Comparison of ENCODE assay signal across 1 cellular context in the genomic region with DNA sequence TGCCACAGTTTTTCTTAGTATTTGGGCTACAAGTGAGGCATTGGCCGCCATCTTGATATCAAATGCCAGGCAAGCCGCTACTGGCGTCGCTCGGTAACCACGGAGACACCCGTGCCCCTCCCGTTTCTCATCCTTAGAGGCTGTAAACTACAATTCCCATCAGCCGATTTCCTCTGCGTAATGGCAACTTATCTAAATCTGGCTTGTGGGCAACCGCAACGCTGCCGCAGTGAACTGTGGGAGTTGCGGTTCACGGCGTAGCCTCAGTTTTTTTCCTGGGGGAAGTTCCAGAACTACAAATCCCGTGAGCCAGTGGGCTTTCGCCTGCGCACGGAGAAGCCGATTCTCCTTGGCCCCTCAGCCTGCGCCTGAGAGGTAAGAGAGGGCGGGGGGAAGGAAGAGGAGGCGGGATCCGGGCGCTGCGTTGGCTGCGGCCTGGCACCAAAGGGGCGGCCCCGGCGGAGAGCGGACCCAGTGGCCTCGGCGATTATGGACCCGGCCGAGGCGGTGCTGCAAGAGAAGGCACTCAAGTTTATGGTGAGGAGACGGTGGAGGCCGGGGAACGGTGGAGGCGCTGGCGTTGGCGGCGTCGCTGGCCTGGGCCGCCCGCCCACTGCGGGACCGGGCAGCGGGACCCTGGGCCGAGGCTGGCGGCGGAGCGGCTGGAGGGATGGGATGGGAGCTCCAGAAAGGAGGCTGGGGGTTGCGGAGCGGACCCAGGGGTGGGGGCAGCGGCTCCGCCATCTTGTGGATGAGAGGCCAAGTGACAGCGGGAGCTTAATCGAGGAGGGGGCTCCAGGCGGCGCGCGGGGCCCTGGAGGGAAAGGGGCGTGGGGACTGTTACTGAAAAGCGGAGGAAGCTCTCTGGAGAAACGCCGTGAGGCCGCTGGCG.
TF ChIP-seq lines count a peak whose summit lies in the region.

A gene (plus strand): TSS at position 474 of the 892 bp plus-strand sequence. CDS start 16 bp downstream, at position 490.

TF ChIP-seq in HEK293, 187 proteins besides CTCF, POLR2A, EP300 and RAD21 (continued from another document and continues in another):
- TF ChIP-seq, protein P1, sequence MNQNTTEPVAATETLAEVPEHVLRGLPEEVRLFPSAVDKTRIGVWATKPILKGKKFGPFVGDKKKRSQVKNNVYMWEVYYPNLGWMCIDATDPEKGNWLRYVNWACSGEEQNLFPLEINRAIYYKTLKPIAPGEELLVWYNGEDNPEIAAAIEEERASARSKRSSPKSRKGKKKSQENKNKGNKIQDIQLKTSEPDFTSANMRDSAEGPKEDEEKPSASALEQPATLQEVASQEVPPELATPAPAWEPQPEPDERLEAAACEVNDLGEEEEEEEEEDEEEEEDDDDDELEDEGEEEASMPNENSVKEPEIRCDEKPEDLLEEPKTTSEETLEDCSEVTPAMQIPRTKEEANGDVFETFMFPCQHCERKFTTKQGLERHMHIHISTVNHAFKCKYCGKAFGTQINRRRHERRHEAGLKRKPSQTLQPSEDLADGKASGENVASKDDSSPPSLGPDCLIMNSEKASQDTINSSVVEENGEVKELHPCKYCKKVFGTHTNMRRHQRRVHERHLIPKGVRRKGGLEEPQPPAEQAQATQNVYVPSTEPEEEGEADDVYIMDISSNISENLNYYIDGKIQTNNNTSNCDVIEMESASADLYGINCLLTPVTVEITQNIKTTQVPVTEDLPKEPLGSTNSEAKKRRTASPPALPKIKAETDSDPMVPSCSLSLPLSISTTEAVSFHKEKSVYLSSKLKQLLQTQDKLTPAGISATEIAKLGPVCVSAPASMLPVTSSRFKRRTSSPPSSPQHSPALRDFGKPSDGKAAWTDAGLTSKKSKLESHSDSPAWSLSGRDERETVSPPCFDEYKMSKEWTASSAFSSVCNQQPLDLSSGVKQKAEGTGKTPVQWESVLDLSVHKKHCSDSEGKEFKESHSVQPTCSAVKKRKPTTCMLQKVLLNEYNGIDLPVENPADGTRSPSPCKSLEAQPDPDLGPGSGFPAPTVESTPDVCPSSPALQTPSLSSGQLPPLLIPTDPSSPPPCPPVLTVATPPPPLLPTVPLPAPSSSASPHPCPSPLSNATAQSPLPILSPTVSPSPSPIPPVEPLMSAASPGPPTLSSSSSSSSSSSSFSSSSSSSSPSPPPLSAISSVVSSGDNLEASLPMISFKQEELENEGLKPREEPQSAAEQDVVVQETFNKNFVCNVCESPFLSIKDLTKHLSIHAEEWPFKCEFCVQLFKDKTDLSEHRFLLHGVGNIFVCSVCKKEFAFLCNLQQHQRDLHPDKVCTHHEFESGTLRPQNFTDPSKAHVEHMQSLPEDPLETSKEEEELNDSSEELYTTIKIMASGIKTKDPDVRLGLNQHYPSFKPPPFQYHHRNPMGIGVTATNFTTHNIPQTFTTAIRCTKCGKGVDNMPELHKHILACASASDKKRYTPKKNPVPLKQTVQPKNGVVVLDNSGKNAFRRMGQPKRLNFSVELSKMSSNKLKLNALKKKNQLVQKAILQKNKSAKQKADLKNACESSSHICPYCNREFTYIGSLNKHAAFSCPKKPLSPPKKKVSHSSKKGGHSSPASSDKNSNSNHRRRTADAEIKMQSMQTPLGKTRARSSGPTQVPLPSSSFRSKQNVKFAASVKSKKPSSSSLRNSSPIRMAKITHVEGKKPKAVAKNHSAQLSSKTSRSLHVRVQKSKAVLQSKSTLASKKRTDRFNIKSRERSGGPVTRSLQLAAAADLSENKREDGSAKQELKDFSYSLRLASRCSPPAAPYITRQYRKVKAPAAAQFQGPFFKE (tag by site-specific recombination; IDR thresholded peaks at IDR 0.05; ENCODE audit: borderline replicate concordance), result no peak
- TF ChIP-seq MZF1 (tag by site-specific recombination; IDR thresholded peaks at IDR 0.05; ENCODE audit: borderline replicate concordance), result no peak
- TF ChIP-seq ZNF202 (tag by site-specific recombination; IDR thresholded peaks at IDR 0.05; ENCODE audit: borderline replicate concordance), result no peak
- TF ChIP-seq FEZF1 (tag by site-specific recombination; IDR thresholded peaks at IDR 0.05), result no peak
- TF ChIP-seq ZNF214 (tag by site-specific recombination; IDR thresholded peaks at IDR 0.05; ENCODE audit: borderline replicate concordance), result no peak
- TF ChIP-seq ZNF654 (tag by site-specific recombination; IDR thresholded peaks at IDR 0.05; ENCODE audit: low read depth), result no peak
- TF ChIP-seq ZNF510 (tag by site-specific recombination; IDR thresholded peaks at IDR 0.05; ENCODE audit: insufficient replicate concordance), result no peak
- TF ChIP-seq, protein P2, sequence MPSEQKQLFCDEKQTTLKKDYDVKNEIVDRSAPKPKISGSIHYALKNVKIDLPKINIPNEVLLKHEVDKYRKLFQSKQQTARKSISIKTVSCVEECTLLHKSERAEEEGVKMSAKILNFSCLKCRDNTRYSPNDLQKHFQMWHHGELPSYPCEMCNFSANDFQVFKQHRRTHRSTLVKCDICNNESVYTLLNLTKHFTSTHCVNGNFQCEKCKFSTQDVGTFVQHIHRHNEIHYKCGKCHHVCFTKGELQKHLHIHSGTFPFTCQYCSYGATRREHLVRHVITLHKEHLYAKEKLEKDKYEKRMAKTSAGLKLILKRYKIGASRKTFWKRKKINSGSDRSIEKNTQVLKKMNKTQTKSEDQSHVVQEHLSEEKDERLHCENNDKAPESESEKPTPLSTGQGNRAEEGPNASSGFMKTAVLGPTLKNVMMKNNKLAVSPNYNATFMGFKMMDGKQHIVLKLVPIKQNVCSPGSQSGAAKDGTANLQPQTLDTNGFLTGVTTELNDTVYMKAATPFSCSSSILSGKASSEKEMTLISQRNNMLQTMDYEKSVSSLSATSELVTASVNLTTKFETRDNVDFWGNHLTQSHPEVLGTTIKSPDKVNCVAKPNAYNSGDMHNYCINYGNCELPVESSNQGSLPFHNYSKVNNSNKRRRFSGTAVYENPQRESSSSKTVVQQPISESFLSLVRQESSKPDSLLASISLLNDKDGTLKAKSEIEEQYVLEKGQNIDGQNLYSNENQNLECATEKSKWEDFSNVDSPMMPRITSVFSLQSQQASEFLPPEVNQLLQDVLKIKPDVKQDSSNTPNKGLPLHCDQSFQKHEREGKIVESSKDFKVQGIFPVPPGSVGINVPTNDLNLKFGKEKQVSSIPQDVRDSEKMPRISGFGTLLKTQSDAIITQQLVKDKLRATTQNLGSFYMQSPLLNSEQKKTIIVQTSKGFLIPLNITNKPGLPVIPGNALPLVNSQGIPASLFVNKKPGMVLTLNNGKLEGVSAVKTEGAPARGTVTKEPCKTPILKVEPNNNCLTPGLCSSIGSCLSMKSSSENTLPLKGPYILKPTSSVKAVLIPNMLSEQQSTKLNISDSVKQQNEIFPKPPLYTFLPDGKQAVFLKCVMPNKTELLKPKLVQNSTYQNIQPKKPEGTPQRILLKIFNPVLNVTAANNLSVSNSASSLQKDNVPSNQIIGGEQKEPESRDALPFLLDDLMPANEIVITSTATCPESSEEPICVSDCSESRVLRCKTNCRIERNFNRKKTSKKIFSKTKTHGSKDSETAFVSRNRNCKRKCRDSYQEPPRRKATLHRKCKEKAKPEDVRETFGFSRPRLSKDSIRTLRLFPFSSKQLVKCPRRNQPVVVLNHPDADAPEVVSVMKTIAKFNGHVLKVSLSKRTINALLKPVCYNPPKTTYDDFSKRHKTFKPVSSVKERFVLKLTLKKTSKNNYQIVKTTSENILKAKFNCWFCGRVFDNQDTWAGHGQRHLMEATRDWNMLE (tag by site-specific recombination; conservative IDR thresholded peaks at IDR 0.05; ENCODE audit: low read depth), result no peak
- TF ChIP-seq ZNF624 (tag by site-specific recombination; IDR thresholded peaks at IDR 0.05), result no peak
- TF ChIP-seq, protein P3, sequence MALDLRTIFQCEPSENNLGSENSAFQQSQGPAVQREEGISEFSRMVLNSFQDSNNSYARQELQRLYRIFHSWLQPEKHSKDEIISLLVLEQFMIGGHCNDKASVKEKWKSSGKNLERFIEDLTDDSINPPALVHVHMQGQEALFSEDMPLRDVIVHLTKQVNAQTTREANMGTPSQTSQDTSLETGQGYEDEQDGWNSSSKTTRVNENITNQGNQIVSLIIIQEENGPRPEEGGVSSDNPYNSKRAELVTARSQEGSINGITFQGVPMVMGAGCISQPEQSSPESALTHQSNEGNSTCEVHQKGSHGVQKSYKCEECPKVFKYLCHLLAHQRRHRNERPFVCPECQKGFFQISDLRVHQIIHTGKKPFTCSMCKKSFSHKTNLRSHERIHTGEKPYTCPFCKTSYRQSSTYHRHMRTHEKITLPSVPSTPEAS (tag by site-specific recombination; IDR thresholded peaks at IDR 0.05), result no peak
- TF ChIP-seq, protein P4, sequence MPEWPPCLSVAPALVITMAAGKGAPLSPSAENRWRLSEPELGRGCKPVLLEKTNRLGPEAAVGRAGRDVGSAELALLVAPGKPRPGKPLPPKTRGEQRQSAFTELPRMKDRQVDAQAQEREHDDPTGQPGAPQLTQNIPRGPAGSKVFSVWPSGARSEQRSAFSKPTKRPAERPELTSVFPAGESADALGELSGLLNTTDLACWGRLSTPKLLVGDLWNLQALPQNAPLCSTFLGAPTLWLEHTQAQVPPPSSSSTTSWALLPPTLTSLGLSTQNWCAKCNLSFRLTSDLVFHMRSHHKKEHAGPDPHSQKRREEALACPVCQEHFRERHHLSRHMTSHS (tag by site-specific recombination; IDR thresholded peaks at IDR 0.05), result no peak
- no peak for TF ChIP-seq WT1 (tag by site-specific recombination; IDR thresholded peaks at IDR 0.05)
- 0 out of 2 replicates have a peak, but pooled peaks have one; percentile 33 for TF ChIP-seq ZNF37A (tag by site-specific recombination; IDR thresholded peaks at IDR 0.05)
- no peak for TF ChIP-seq ZNF626 (tag by site-specific recombination; IDR thresholded peaks at IDR 0.05)
- TF ChIP-seq GLI2 (tag by site-specific recombination; IDR thresholded peaks at IDR 0.05; ENCODE audit: borderline replicate concordance, low read depth), result no peak
- no peak for TF ChIP-seq ZNF169 (tag by site-specific recombination; IDR thresholded peaks at IDR 0.05)
- TF ChIP-seq ZBTB8A (tag by site-specific recombination; IDR thresholded peaks at IDR 0.05), result peak; percentile 91
- TF ChIP-seq, protein P5, sequence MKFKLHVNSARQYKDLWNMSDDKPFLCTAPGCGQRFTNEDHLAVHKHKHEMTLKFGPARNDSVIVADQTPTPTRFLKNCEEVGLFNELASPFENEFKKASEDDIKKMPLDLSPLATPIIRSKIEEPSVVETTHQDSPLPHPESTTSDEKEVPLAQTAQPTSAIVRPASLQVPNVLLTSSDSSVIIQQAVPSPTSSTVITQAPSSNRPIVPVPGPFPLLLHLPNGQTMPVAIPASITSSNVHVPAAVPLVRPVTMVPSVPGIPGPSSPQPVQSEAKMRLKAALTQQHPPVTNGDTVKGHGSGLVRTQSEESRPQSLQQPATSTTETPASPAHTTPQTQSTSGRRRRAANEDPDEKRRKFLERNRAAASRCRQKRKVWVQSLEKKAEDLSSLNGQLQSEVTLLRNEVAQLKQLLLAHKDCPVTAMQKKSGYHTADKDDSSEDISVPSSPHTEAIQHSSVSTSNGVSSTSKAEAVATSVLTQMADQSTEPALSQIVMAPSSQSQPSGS (tag by site-specific recombination; IDR thresholded peaks at IDR 0.05; ENCODE audit: low read depth), result no peak
- peak; percentile 12; the same call in 1 of the 2 replicates for TF ChIP-seq ZEB2 (tag by site-specific recombination; IDR thresholded peaks at IDR 0.05)
- no peak for TF ChIP-seq ZNF23 (tag by site-specific recombination; IDR thresholded peaks at IDR 0.05; ENCODE audit: borderline replicate concordance)
- 0 out of 2 replicates have a peak, but pooled peaks have one; percentile 31 for TF ChIP-seq ZNF2 (tag by site-specific recombination; IDR thresholded peaks at IDR 0.05)
- TF ChIP-seq, protein P6, sequence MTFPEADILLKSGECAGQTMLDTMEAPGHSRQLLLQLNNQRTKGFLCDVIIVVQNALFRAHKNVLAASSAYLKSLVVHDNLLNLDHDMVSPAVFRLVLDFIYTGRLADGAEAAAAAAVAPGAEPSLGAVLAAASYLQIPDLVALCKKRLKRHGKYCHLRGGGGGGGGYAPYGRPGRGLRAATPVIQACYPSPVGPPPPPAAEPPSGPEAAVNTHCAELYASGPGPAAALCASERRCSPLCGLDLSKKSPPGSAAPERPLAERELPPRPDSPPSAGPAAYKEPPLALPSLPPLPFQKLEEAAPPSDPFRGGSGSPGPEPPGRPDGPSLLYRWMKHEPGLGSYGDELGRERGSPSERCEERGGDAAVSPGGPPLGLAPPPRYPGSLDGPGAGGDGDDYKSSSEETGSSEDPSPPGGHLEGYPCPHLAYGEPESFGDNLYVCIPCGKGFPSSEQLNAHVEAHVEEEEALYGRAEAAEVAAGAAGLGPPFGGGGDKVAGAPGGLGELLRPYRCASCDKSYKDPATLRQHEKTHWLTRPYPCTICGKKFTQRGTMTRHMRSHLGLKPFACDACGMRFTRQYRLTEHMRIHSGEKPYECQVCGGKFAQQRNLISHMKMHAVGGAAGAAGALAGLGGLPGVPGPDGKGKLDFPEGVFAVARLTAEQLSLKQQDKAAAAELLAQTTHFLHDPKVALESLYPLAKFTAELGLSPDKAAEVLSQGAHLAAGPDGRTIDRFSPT (tag by site-specific recombination; IDR thresholded peaks at IDR 0.05), result peak; percentile 93
- no peak for TF ChIP-seq TCF7L2 (IDR thresholded peaks at IDR 0.05; ENCODE audit: borderline replicate concordance, low read depth, low read length)
- no peak for TF ChIP-seq ZNF521 (tag by site-specific recombination; IDR thresholded peaks at IDR 0.05)
- TF ChIP-seq, protein P7, sequence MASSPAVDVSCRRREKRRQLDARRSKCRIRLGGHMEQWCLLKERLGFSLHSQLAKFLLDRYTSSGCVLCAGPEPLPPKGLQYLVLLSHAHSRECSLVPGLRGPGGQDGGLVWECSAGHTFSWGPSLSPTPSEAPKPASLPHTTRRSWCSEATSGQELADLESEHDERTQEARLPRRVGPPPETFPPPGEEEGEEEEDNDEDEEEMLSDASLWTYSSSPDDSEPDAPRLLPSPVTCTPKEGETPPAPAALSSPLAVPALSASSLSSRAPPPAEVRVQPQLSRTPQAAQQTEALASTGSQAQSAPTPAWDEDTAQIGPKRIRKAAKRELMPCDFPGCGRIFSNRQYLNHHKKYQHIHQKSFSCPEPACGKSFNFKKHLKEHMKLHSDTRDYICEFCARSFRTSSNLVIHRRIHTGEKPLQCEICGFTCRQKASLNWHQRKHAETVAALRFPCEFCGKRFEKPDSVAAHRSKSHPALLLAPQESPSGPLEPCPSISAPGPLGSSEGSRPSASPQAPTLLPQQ (tag by site-specific recombination; IDR thresholded peaks at IDR 0.05), result peak; percentile 56; the same call in 1 of the 2 replicates
- TF ChIP-seq ZNF132 (tag by site-specific recombination; IDR thresholded peaks at IDR 0.05; ENCODE audit: borderline replicate concordance), result no peak
- TF ChIP-seq ZNF623 (tag by site-specific recombination; IDR thresholded peaks at IDR 0.05), result peak; percentile 11; the same call in 1 of the 2 replicates
- TF ChIP-seq PRDM1 (tag by site-specific recombination; IDR thresholded peaks at IDR 0.05), result no peak
- TF ChIP-seq ZNF302 (tag by site-specific recombination; IDR thresholded peaks at IDR 0.05; ENCODE audit: low read depth), result no peak
- TF ChIP-seq, protein P8, sequence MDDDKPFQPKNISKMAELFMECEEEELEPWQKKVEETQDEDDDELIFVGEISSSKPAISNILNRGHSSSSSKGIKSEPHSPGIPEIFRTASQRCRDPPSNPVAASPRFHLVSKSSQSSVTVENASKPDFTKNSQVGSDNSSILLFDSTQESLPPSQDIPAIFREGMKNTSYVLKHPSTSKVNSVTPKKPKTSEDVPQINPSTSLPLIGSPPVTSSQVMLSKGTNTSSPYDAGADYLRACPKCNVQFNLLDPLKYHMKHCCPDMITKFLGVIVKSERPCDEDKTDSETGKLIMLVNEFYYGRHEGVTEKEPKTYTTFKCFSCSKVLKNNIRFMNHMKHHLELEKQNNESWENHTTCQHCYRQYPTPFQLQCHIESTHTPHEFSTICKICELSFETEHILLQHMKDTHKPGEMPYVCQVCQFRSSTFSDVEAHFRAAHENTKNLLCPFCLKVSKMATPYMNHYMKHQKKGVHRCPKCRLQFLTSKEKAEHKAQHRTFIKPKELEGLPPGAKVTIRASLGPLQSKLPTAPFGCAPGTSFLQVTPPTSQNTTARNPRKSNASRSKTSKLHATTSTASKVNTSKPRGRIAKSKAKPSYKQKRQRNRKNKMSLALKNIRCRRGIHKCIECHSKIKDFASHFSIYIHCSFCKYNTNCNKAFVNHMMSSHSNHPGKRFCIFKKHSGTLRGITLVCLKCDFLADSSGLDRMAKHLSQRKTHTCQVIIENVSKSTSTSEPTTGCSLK (tag by site-specific recombination; IDR thresholded peaks at IDR 0.05), result no peak
- no peak for TF ChIP-seq ZNF843 (tag by site-specific recombination; IDR thresholded peaks at IDR 0.05)
